Comparison of ENCODE assay signal across 21 cellular contexts in the genomic region with DNA sequence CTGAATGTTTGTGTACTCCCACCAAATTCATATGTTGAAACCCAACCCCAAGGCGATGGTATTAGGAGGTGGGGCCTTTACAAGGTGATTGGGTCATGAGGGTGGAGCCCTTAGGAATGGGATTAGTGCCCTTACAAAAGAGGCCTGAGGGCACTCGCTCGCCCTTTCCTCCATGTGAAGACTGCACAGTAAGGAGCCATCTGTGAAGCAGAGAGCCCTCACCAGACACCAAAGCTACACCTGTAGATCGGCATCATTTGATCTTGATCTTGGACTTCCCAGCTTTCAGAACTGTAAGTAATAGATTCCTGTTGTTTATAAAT.
DNase-seq lines count a peak whose midpoint lies in the region; ATAC-seq, FAIRE-seq and TF ChIP-seq lines count a peak whose summit lies in the region.
"Had no signal": no experiment of that assay in that cellular context is flagged by ENCODE, and none has a peak within 500 bp of the region (broad histone marks: within the 10 kb centered on the region; RNA-seq: fewer than 3 reads in every experiment).

No MANE protein-coding gene starts in this region.

- no peaks in the 10 kb centered on the region for H3K36me3 Mint-ChIP-seq in brain
- H3K36me3 Mint-ChIP-seq: CD14-positive monocyte; CD8-positive, alpha-beta T cell had no signal

- in situ Hi-C loops in HepG2 (cut with HindIII; ENCODE audit: extremely low pct_ligation_motif_present, low pct_unique_long_range_greater_than_20kb) = no loop called here

- H3K27me3 ChIP-seq in HepG2 (ENCODE audit: control insufficient read depth in 1 of 2, insufficient read depth in 2 of 2, low read length in 2 of 2) (peaks cover 0 to 28% of the 10 kb centered on the region in 2 experiments; a peak in 3 of 5 replicates), right lobe of liver (no peaks in the 10 kb centered on the region), iPS-18a (ENCODE audit: control insufficient read depth, insufficient read depth, low read length) (no peaks in the 10 kb centered on the region), sigmoid colon (no peaks in the 10 kb centered on the region)
- H3K27me3 ChIP-seq: BLaER1 had no signal

- BruUV-seq in HepG2 (replicated peaks; lab: Mats Ljungman, UMichigan) = no TSS peak

- POLR2A ChIA-PET in HepG2 (lab: Yijun Ruan, JAX) = no interaction called here

- peak overlapping the region in 3 of 5 experiments; percentile 59 to 85 (median 66) for H3K27ac Mint-ChIP-seq in brain
- H3K27ac Mint-ChIP-seq: CD8-positive, alpha-beta T cell; HFFc6 had no signal

- TF ChIP-seq POLR2A in HepG2 (IDR thresholded peaks at IDR 0.05; ENCODE audit: insufficient read depth in 1 of 2, low read depth in 2 of 2, low read length in 2 of 2) (no peak), right lobe of liver (IDR thresholded peaks at IDR 0.05) (no peak), sigmoid colon (IDR thresholded peaks at IDR 0.05) (no peak)

- 32% methylated on average over 4 of the region's 4 CpGs for WGBS in HepG2 (ENCODE audit: low lambda C conversion rate)
- 86% methylated on average over 3 of the region's 4 CpGs for WGBS in right lobe of liver (ENCODE audit: insufficient coverage, low coverage, low lambda C conversion rate, missing lambda C conversion rate)
- 94 to 96% methylated on average over 4 of the region's 4 CpGs for WGBS in sigmoid colon, 2 donors

- H3K9ac ChIP-seq in HepG2 (ENCODE audit: insufficient read depth, low read depth, low read length) (no peak overlapping the region), iPS-18a (ENCODE audit: low read length) (no peak overlapping the region)
- H3K9ac ChIP-seq: BLaER1 had no signal

- H3K4me1 ChIP-seq in HepG2 (ENCODE audit: insufficient read depth, low read length) = peaks cover 25% of the 10 kb centered on the region
- no peaks in the 10 kb centered on the region for H3K4me1 ChIP-seq in right lobe of liver
- H3K4me1 ChIP-seq in iPS-18a (ENCODE audit: control insufficient read depth, low read depth, low read length) = peaks cover 43% of the 10 kb centered on the region
- H3K4me1 ChIP-seq in sigmoid colon = peaks cover 0 to 8% (median 0%) of the 10 kb centered on the region in 4 donors

- H3K4me3 ChIP-seq in HepG2 (replicated peaks in 1 of 3; ENCODE audit: insufficient read depth in 1 of 3, low read depth in 2 of 3, low read length in 3 of 3) (no peak overlapping the region), right lobe of liver (no peak overlapping the region), iPS-18a (ENCODE audit: low read length) (peak overlapping the region; percentile 56), sigmoid colon (no peak overlapping the region)
- H3K4me3 ChIP-seq: A549, BLaER1 had no signal

- no peak overlapping the region for H3K4me3 Mint-ChIP-seq in brain
- H3K4me3 Mint-ChIP-seq: CD14-positive monocyte; CD8-positive, alpha-beta T cell; HFFc6 had no signal

- FAIRE-seq in HepG2 (lab: Jason Lieb, UNC) = no peak
- FAIRE-seq: A549, H54 had no signal

- CTCF ChIA-PET in HepG2 (lab: Yijun Ruan, JAX; ENCODE audit: low intra/inter-chr PET ratio, low total read pairs) = no interaction called here

- peaks cover 5% of the 10 kb centered on the region for H3K27me3 Mint-ChIP-seq in brain

- no peaks in the 10 kb centered on the region for H3K79me2 ChIP-seq in HepG2 (ENCODE audit: insufficient read depth, low read length)

- TF ChIP-seq CTCF in HepG2 (CRISPR knock-in tag; IDR thresholded peaks at IDR 0.05) (no peak), right lobe of liver (IDR thresholded peaks at IDR 0.05) (no peak), brain (conservative IDR thresholded peaks at IDR 0.05) (no peak), sigmoid colon (IDR thresholded peaks at IDR 0.05) (no peak)

- peaks cover 0 to 5% (median 2%) of the 10 kb centered on the region in 5 experiments for H3K9me3 Mint-ChIP-seq in brain
- H3K9me3 Mint-ChIP-seq: CD8-positive, alpha-beta T cell; HFFc6 had no signal

- H3K4me1 Mint-ChIP-seq in brain = peaks cover 67% of the 10 kb centered on the region

- DNase-seq in HepG2 (ENCODE audit: low spot score) = no peak
- no peak for DNase-seq in right lobe of liver
- peak; percentile 10 for DNase-seq in sigmoid colon
- DNase-seq in AG20443 (ENCODE audit: low spot score) = no peak
- DNase-seq: Calu3; CD8-positive, alpha-beta T cell; DMS79 treated with DMSO at 0.1 percent for 48 hours; GF-D8; HFFc6; KG1 had no signal

- ATAC-seq in HepG2 = no peak
- ATAC-seq in right lobe of liver = no peak
- ATAC-seq in HG03565 (IDR thresholded peaks at IDR 0.05; ENCODE audit: unreplicated experiment) = no peak
- no peak for ATAC-seq in HG03432 (IDR thresholded peaks at IDR 0.05; ENCODE audit: unreplicated experiment)
- ATAC-seq: A549; CD8-positive, alpha-beta T cell; HCT116 had no signal

- TF ChIP-seq EP300 in HepG2 (IDR thresholded peaks at IDR 0.05; ENCODE audit: low read depth in 2 of 2, low read length in 2 of 2) = no peak
- TF ChIP-seq EP300 in HepG2 (CRISPR knock-in tag; IDR thresholded peaks at IDR 0.05; ENCODE audit: borderline replicate concordance) = no peak
- no peak for TF ChIP-seq EP300 in sigmoid colon (IDR thresholded peaks at IDR 0.05)

- intact Hi-C loops in HepG2 (cut with micrococcal nuclease; ENCODE audit: unreplicated experiment) (no loop called here), right lobe of liver (cut with DNase I) (no loop called here), sigmoid colon (cut with DNase I) (no loop called here)

- no peak overlapping the region for H3K4me2 ChIP-seq in HepG2 (ENCODE audit: low read depth, low read length)
- H3K4me2 ChIP-seq: A549, BLaER1 had no signal

- H3K9me3 ChIP-seq in HepG2 (ENCODE audit: low read length) (no peaks in the 10 kb centered on the region), right lobe of liver (no peaks in the 10 kb centered on the region), iPS-18a (ENCODE audit: control insufficient read depth, low read depth, low read length) (no peaks in the 10 kb centered on the region), sigmoid colon (no peaks in the 10 kb centered on the region)
- H3K9me3 ChIP-seq: A549, BLaER1 had no signal

- H2AFZ ChIP-seq in HepG2 (ENCODE audit: low read length) = no peak overlapping the region

- H3K36me3 ChIP-seq in HepG2 (replicated peaks in 1 of 2; ENCODE audit: control insufficient read depth in 1 of 2, insufficient read depth in 2 of 2, low read length in 2 of 2) (no peaks in the 10 kb centered on the region), right lobe of liver (no peaks in the 10 kb centered on the region), iPS-18a (ENCODE audit: control insufficient read depth, low read depth, low read length) (no peaks in the 10 kb centered on the region), sigmoid colon (no peaks in the 10 kb centered on the region)
- H3K36me3 ChIP-seq: BLaER1 had no signal

- no peaks in the 10 kb centered on the region for H4K20me1 ChIP-seq in HepG2 (ENCODE audit: insufficient read depth, low read length)
- H4K20me1 ChIP-seq: BLaER1 had no signal

- TF ChIP-seq RAD21 in HepG2 (CRISPR knock-in tag; IDR thresholded peaks at IDR 0.05) = no peak

- H3K27ac ChIP-seq in HepG2 (ENCODE audit: extremely low read length, insufficient read depth, low read length) = no peak overlapping the region
- H3K27ac ChIP-seq in right lobe of liver = no peak overlapping the region
- no peak overlapping the region for H3K27ac ChIP-seq in iPS-18a (ENCODE audit: low read length)
- no peak overlapping the region for H3K27ac ChIP-seq in sigmoid colon
- H3K27ac ChIP-seq: 22Rv1, A549, BLaER1, HL-60 had no signal

TF ChIP-seq in HepG2, 621 proteins besides CTCF, POLR2A, EP300 and RAD21:
- TF ChIP-seq ZNF264 (CRISPR knock-in tag; IDR thresholded peaks at IDR 0.05) = peak; percentile 83
- TF ChIP-seq, protein P1, sequence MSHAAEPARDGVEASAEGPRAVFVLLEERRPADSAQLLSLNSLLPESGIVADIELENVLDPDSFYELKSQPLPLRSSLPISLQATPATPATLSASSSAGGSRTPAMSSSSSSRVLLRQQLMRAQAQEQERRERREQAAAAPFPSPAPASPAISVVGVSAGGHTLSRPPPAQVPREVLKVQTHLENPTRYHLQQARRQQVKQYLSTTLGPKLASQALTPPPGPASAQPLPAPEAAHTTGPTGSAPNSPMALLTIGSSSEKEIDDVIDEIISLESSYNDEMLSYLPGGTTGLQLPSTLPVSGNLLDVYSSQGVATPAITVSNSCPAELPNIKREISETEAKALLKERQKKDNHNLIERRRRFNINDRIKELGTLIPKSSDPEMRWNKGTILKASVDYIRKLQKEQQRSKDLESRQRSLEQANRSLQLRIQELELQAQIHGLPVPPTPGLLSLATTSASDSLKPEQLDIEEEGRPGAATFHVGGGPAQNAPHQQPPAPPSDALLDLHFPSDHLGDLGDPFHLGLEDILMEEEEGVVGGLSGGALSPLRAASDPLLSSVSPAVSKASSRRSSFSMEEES (CRISPR knock-in tag; IDR thresholded peaks at IDR 0.05) = no peak
